8 cellular contexts compared by ENCODE assay signal in genomic region chr3:98901465-98902174, GRCh38. TPM values are rescaled to one million over a fixed set of nuclear protein-coding genes. Genes with fewer than 3 reads are reported as not detected.
DNase-seq lines count a peak whose midpoint lies in the region; ATAC-seq and TF ChIP-seq lines count a peak whose summit lies in the region.

Gene DCBLD2, minus strand, starts transcription at chr3:98901695. Its CDS starts 369 bp downstream, at chr3:98901326.

- peaks cover 14% of the 10 kb centered on the region for H3K4me1 Mint-ChIP-seq in activated CD4-positive, alpha-beta T cell treated with anti-CD3 and anti-CD28 coated beads, Interleukin-2, amount 10 ng/mL, durations not matched to agents 24 days and 14 days

- H3K36me3 Mint-ChIP-seq in activated CD4-positive, alpha-beta T cell treated with anti-CD3 and anti-CD28 coated beads, Interleukin-2, amount 10 ng/mL, durations not matched to agents 24 days and 14 days (ENCODE audit: low read depth), result no peaks in the 10 kb centered on the region

- H3K4me3 ChIP-seq in colonic mucosa, result peak within 1 kb of the TSS; percentile 89

- intact Hi-C loops in activated CD4-positive, alpha-beta T cell treated with anti-CD3 and anti-CD28 coated beads, Interleukin-2, amount 10 ng/mL, durations not matched to agents 24 days and 14 days (cut with micrococcal nuclease), result loop anchor here (1.0 to 5.0 kb wide), 4 partner anchors 84 to 1137 kb away; partner anchors contain the start of genes ARL6, CPOX and GABRR3
- intact Hi-C loops in colonic mucosa (cut with DNase I), result loop anchor here (10.0 kb wide), 1 partner anchor 307 kb away; the partner anchor contains the start of gene CPOX

- peak within 1 kb of the TSS; percentile 78 for H3K27ac ChIP-seq in colonic mucosa

- peaks cover 29% of the 10 kb centered on the region for H3K27me3 Mint-ChIP-seq in activated CD4-positive, alpha-beta T cell treated with anti-CD3 and anti-CD28 coated beads, Interleukin-2, amount 10 ng/mL, durations not matched to agents 24 days and 14 days

- H3K9me3 Mint-ChIP-seq in activated CD4-positive, alpha-beta T cell treated with anti-CD3 and anti-CD28 coated beads, Interleukin-2, amount 10 ng/mL, durations not matched to agents 24 days and 14 days, result no peaks in the 10 kb centered on the region

- TF ChIP-seq POLR2A in GM19099 (IDR thresholded peaks at IDR 0.05; ENCODE audit: extremely low read depth, insufficient read length, low read depth), result peak; percentile 57

- no peak for TF ChIP-seq CTCF in colonic mucosa (IDR thresholded peaks at IDR 0.05)

- H3K9me3 ChIP-seq in colonic mucosa, result no peaks in the 10 kb centered on the region

- peak; percentile 99 for DNase-seq in AG20443 (ENCODE audit: low spot score)
- DNase-seq in NCI-H446 treated with DMSO at 0.1 percent for 48 hours (lab: John Stamatoyannopoulos, UW), result peak; percentile 98
- peak; percentile 99 for DNase-seq in activated CD4-positive, alpha-beta T cell treated with anti-CD3 and anti-CD28 coated beads, Interleukin-2, amount 10 ng/mL, durations not matched to agents 24 days and 14 days
- peak; percentile 97 for DNase-seq in colonic mucosa
- DNase-seq in kidney glomerular epithelial cell (lab: John Stamatoyannopoulos, UW), result peak; percentile 99
- peak; percentile 90 to 91 for DNase-seq in stimulated activated CD4-positive, alpha-beta T cell treated with anti-CD3 and anti-CD28 coated beads, Interleukin-15, amount 100 ng/mL, for 48 hours (ENCODE audit: low read depth in 2 of 2)

- peak within 1 kb of the TSS; percentile 77 for H3K27ac Mint-ChIP-seq in activated CD4-positive, alpha-beta T cell treated with anti-CD3 and anti-CD28 coated beads, Interleukin-2, amount 10 ng/mL, durations not matched to agents 24 days and 14 days

- H3K4me3 Mint-ChIP-seq in activated CD4-positive, alpha-beta T cell treated with anti-CD3 and anti-CD28 coated beads, Interleukin-2, amount 10 ng/mL, durations not matched to agents 24 days and 14 days, result peak within 1 kb of the TSS; percentile 89

- peak; percentile 100 for ATAC-seq in HG03378 (IDR thresholded peaks at IDR 0.05; ENCODE audit: unreplicated experiment)

- no peaks in the 10 kb centered on the region for H3K36me3 ChIP-seq in colonic mucosa

- H3K27me3 ChIP-seq in colonic mucosa, result no peaks in the 10 kb centered on the region

- H3K4me1 ChIP-seq in colonic mucosa, result no peaks in the 10 kb centered on the region

- peak within 1 kb of the TSS; percentile 77 to 85 for H3K9ac ChIP-seq in colonic mucosa (ENCODE audit: low read depth in 2 of 2, low read length in 2 of 2)

RNA-seq across cellular contexts. Expression of gene DCBLD2, which starts in this region (rescaled TPM):
- total RNA-seq in activated CD4-positive, alpha-beta T cell treated with anti-CD3 and anti-CD28 coated beads, Interleukin-2, amount 10 ng/mL, durations not matched to agents 24 days and 14 days, result 2.7 and 3.8 TPM in 2 replicates
- total RNA-seq in colonic mucosa, result 10 to 100 TPM; 12.8 to 13.0 TPM

Comparison
In these comparisons a context has a peak if more than half of its experiments do, and no peak if none do; other contexts are left out.
1. Peak in every context shown above with its lines: DNase-seq, ATAC-seq, H3K4me3 ChIP-seq and H3K27ac ChIP-seq.